ENCODE assay signal across 19 cellular contexts in genomic region chr10:45427305-45427955, GRCh38.
A peak's percentile ranks its signal among the peaks of the same experiment; 100 is the strongest.
DNase-seq lines count a peak whose midpoint lies in the region; ATAC-seq lines count a peak whose summit lies in the region.
"Had no signal": no experiment of that assay in that cellular context is flagged by ENCODE, and none has a peak within 500 bp of the region (broad histone marks: within the 10 kb centered on the region; RNA-seq: fewer than 3 reads in every experiment).

No MANE protein-coding gene starts in this region.

- H3K9me3 Mint-ChIP-seq in dendritic cell treated with granulocyte-macrophage colony-stimulating factor and Interleukin-4, amounts not matched to agents 40 ng/mL and 50 ng/mL, for 4 days = no peaks in the 10 kb centered on the region

- intact Hi-C loops in dendritic cell treated with granulocyte-macrophage colony-stimulating factor and Interleukin-4, amounts not matched to agents 40 ng/mL and 50 ng/mL, for 4 days (cut with micrococcal nuclease) = loop anchor here (10.0 kb wide), 1 partner anchor 173 kb away; no protein-coding TSS in a partner anchor

- DNase-seq in NCI-H82 (lab: John Stamatoyannopoulos, UW) = peak; percentile 30
- DNase-seq in NCI-H82 treated with DMSO at 0.1 percent for 48 hours (lab: John Stamatoyannopoulos, UW; ENCODE audit: unreplicated experiment) = no peak
- DNase-seq in D341Med (ENCODE audit: low spot score) = peak; percentile 36
- DNase-seq in retina = peak; percentile 71
- no peak for DNase-seq in cortex of kidney (lab: John Stamatoyannopoulos, UW)
- DNase-seq: Caco-2, DMS53, GM23248, KG1, NCI-H1092 treated with DMSO at 0.1 percent for 48 hours, NCI-H1694, NCI-H2107, NCI-H226, NCI-H526, PC-9, SK-N-SH had no signal

- H3K4me1 Mint-ChIP-seq in dendritic cell treated with granulocyte-macrophage colony-stimulating factor and Interleukin-4, amounts not matched to agents 40 ng/mL and 50 ng/mL, for 4 days (ENCODE audit: low read depth) = peaks cover 59% of the 10 kb centered on the region

- no peak for ATAC-seq in GM21529 (IDR thresholded peaks at IDR 0.05; ENCODE audit: unreplicated experiment)
- no peak for ATAC-seq in GM18873 (IDR thresholded peaks at IDR 0.05; ENCODE audit: low FRiP score, unreplicated experiment)

- H3K36me3 Mint-ChIP-seq in dendritic cell treated with granulocyte-macrophage colony-stimulating factor and Interleukin-4, amounts not matched to agents 40 ng/mL and 50 ng/mL, for 4 days (ENCODE audit: low read depth) = peaks cover 89% of the 10 kb centered on the region

- H3K4me3 Mint-ChIP-seq in dendritic cell treated with granulocyte-macrophage colony-stimulating factor and Interleukin-4, amounts not matched to agents 40 ng/mL and 50 ng/mL, for 4 days = no peak overlapping the region

- H3K27ac Mint-ChIP-seq in dendritic cell treated with granulocyte-macrophage colony-stimulating factor and Interleukin-4, amounts not matched to agents 40 ng/mL and 50 ng/mL, for 4 days = peak overlapping the region; percentile 62

- H3K27me3 Mint-ChIP-seq in dendritic cell treated with granulocyte-macrophage colony-stimulating factor and Interleukin-4, amounts not matched to agents 40 ng/mL and 50 ng/mL, for 4 days = no peaks in the 10 kb centered on the region

Comparison
In these comparisons a context has a peak if more than half of its experiments do, and no peak if none do; other contexts are left out.
1. DNase-seq: peak in NCI-H82 (single experiment), D341Med (single experiment) and retina (single experiment); none in NCI-H82 treated with DMSO at 0.1 percent for 48 hours (single experiment) and cortex of kidney (single experiment).